In the genomic region with DNA sequence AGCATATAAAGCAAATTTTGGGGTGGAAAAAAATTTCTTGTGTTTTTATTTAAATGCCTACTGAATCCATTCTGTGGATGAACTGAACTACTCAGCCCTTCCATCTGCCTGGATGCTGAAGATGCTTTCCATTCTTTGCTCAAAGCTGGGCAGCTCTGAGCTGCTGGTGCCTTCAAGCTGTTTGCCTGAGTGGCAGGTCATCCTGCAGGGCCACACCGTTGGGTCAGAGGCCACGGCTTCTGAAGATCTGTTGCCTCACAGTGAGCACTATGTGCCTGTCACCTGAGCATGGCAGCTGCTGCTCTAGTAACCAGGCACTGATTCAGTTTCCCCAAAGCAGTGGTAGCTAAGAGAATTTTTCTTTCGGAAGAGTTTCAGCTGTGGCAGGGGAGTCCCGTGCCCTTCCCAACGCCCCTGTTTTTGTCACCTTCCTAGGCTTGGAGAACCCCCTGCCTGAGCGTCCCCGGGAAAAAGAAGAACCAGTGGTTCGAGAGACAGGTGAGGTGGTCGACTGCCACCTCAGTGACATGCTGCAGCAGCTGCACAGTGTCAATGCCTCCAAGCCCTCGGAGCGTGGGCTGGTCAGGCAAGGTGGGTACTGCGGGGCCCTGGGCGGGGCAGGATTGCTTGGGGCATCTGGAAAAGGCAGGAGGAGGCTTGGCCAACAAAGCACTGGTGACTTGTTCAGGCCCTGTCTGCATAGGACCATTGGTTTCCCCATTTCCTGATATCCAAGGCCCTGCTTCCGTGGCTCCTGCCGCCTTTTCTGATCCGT, we compare ENCODE assay signal across 25 cellular contexts. TPM values are rescaled to one million over a fixed set of nuclear protein-coding genes. Genes with fewer than 3 reads are reported as not detected.
"Had no signal": no experiment of that assay in that cellular context is flagged by ENCODE, and none has a peak within 500 bp of the region (broad histone marks: within the 10 kb centered on the region; RNA-seq: fewer than 3 reads in every experiment).

No MANE protein-coding gene starts in this region.

- H3K9me3 Mint-ChIP-seq: activated CD4-positive, alpha-beta memory T cell treated with anti-CD3 and anti-CD28 coated beads, Interleukin-2, amount 10 ng/mL, durations not matched to agents 7 days and 5 days; activated CD4-positive, alpha-beta T cell treated with anti-CD3 and anti-CD28 coated beads, Interleukin-2, amount 10 ng/mL, durations not matched to agents 24 days and 14 days; activated naive CD4-positive, alpha-beta T cell treated with anti-CD3 and anti-CD28 coated beads, Interleukin-2, amount 50 U/mL, for 24 hours; brain; memory B cell had no signal

- ATAC-seq: activated CD4-positive, CD25-positive, alpha-beta regulatory T cell treated with anti-CD3 and anti-CD28 coated beads, Interleukin-2, amount 50 U/mL, for 24 hours; gastroesophageal sphincter; left ventricle myocardium superior had no signal

- H3K27me3 Mint-ChIP-seq: activated CD4-positive, alpha-beta memory T cell treated with anti-CD3 and anti-CD28 coated beads, Interleukin-2, amount 10 ng/mL, durations not matched to agents 7 days and 5 days; activated CD4-positive, alpha-beta T cell treated with anti-CD3 and anti-CD28 coated beads, Interleukin-2, amount 10 ng/mL, durations not matched to agents 24 days and 14 days; activated naive CD4-positive, alpha-beta T cell treated with anti-CD3 and anti-CD28 coated beads, Interleukin-2, amount 50 U/mL, for 24 hours; brain; memory B cell had no signal

- H3K27me3 ChIP-seq: gastroesophageal sphincter, spleen, upper lobe of left lung had no signal

- H3K27ac ChIP-seq: epithelial cell of prostate, gastroesophageal sphincter, spleen, thoracic aorta, upper lobe of left lung had no signal

- H3K9me3 ChIP-seq: gastroesophageal sphincter, spleen, thoracic aorta, upper lobe of left lung had no signal

- H3K4me3 Mint-ChIP-seq: activated CD4-positive, alpha-beta memory T cell treated with anti-CD3 and anti-CD28 coated beads, Interleukin-2, amount 10 ng/mL, durations not matched to agents 7 days and 5 days; activated CD4-positive, alpha-beta T cell treated with anti-CD3 and anti-CD28 coated beads, Interleukin-2, amount 10 ng/mL, durations not matched to agents 24 days and 14 days; activated naive CD4-positive, alpha-beta T cell treated with anti-CD3 and anti-CD28 coated beads, Interleukin-2, amount 50 U/mL, for 24 hours; brain; memory B cell had no signal

- H3K4me1 Mint-ChIP-seq: activated naive CD4-positive, alpha-beta T cell treated with anti-CD3 and anti-CD28 coated beads, Interleukin-2, amount 50 U/mL, for 24 hours; memory B cell had no signal

- DNase-seq: activated CD4-positive, alpha-beta memory T cell treated with anti-CD3 and anti-CD28 coated beads, Interleukin-2, amount 10 ng/mL, durations not matched to agents 7 days and 5 days; activated CD4-positive, alpha-beta T cell treated with anti-CD3 and anti-CD28 coated beads, Interleukin-2, amount 10 ng/mL, durations not matched to agents 24 days and 14 days; activated gamma-delta T cell treated with Interleukin-2 at 50 U/mL for 16 hours; anterior cingulate cortex; head of caudate nucleus; hypothalamus; left ventricle myocardium superior; spleen; stimulated activated CD4-positive, alpha-beta T cell treated with anti-CD3 and anti-CD28 coated beads, Interleukin-4, amount 100 ng/mL, for 1 hour; stimulated activated naive CD4-positive, alpha-beta T cell had no signal

- H3K4me1 ChIP-seq: gastroesophageal sphincter, upper lobe of left lung had no signal

- H3K27ac Mint-ChIP-seq: activated CD4-positive, alpha-beta memory T cell treated with anti-CD3 and anti-CD28 coated beads, Interleukin-2, amount 10 ng/mL, durations not matched to agents 7 days and 5 days; activated CD4-positive, alpha-beta T cell treated with anti-CD3 and anti-CD28 coated beads, Interleukin-2, amount 10 ng/mL, durations not matched to agents 24 days and 14 days; activated naive CD4-positive, alpha-beta T cell treated with anti-CD3 and anti-CD28 coated beads, Interleukin-2, amount 50 U/mL, for 24 hours; memory B cell had no signal

- H3K4me3 ChIP-seq: gastroesophageal sphincter, spleen, thoracic aorta, upper lobe of left lung had no signal

RNA-seq across cellular contexts. Expression of a gene that starts 25.8 kb away (rescaled TPM):
- total RNA-seq: activated CD4-positive, alpha-beta memory T cell treated with anti-CD3 and anti-CD28 coated beads, Interleukin-2, amount 10 ng/mL, durations not matched to agents 7 days and 5 days; activated CD4-positive, alpha-beta T cell treated with anti-CD3 and anti-CD28 coated beads, Interleukin-2, amount 10 ng/mL, durations not matched to agents 24 days and 14 days; cardiac septum; chondrocyte; left ventricle myocardium superior; myocyte; omental fat pad; posterior vena cava; spleen; T-helper 2 cell treated with Interferon-gamma antibody and Interleukin-4, amounts not matched to agents 100 ng/mL and 5 ng/mL, for 36 hours had no signal
- polyA plus RNA-seq: neural cell had no signal
